Comparison of ENCODE assay signal across 1 cellular context in genomic region chr19:10566658-10567410, GRCh38.
TF ChIP-seq lines count a peak whose summit lies in the region.

No MANE protein-coding gene starts in this region.

TF ChIP-seq in GM12878, 131 proteins besides CTCF, POLR2A, EP300 and RAD21 (continues in another document):
- TF ChIP-seq ZBTB11 (CRISPR knock-in tag; IDR thresholded peaks at IDR 0.05) (no peak), WRNIP1 (IDR thresholded peaks at IDR 0.05; ENCODE audit: borderline replicate concordance, low read depth, low read length) (no peak), CHD1 (IDR thresholded peaks at IDR 0.05; ENCODE audit: low read depth, low read length) (no peak), ZNF592 (IDR thresholded peaks at IDR 0.05) (no peak), RELA (IDR thresholded peaks at IDR 0.05; ENCODE audit: borderline replicate concordance, partially characterized antibody) (no peak), EED (IDR thresholded peaks at IDR 0.05; ENCODE audit: low read depth) (no peak), TCF7 (IDR thresholded peaks at IDR 0.05; ENCODE audit: borderline replicate concordance) (no peak), USF1 (IDR thresholded peaks at IDR 0.05; ENCODE audit: borderline replicate concordance, extremely low read length, insufficient read depth, low read depth, low read length) (no peak), HSF1 (IDR thresholded peaks at IDR 0.05; ENCODE audit: low read depth, low read length) (no peak), NFIC (IDR thresholded peaks at IDR 0.05; ENCODE audit: low read depth, low read length) (no peak), FOXM1 (IDR thresholded peaks at IDR 0.05; ENCODE audit: low read depth, low read length) (no peak), RB1 (IDR thresholded peaks at IDR 0.05; ENCODE audit: borderline replicate concordance) (no peak), STAT3 (IDR thresholded peaks at IDR 0.05; ENCODE audit: low read depth, low read length) (no peak), FOS (IDR thresholded peaks at IDR 0.05; ENCODE audit: borderline replicate concordance, extremely low read depth, insufficient read length) (no peak), PRDM15 (CRISPR knock-in tag; IDR thresholded peaks at IDR 0.05) (no peak), ZNF384 (IDR thresholded peaks at IDR 0.05; ENCODE audit: borderline replicate concordance, low read depth, low read length) (no peak), CHD2 (IDR thresholded peaks at IDR 0.05; ENCODE audit: borderline replicate concordance, low read depth, low read length) (no peak), MYC (IDR thresholded peaks at IDR 0.05; ENCODE audit: insufficient read depth, insufficient read length, insufficient replicate concordance, low read length, severe bottlenecking) (no peak), MLLT1 (IDR thresholded peaks at IDR 0.05) (peak; percentile 73), PAX5 (IDR thresholded peaks at IDR 0.05; ENCODE audit: borderline replicate concordance, low read depth, low read length) (no peak)
- TF ChIP-seq, protein P1, sequence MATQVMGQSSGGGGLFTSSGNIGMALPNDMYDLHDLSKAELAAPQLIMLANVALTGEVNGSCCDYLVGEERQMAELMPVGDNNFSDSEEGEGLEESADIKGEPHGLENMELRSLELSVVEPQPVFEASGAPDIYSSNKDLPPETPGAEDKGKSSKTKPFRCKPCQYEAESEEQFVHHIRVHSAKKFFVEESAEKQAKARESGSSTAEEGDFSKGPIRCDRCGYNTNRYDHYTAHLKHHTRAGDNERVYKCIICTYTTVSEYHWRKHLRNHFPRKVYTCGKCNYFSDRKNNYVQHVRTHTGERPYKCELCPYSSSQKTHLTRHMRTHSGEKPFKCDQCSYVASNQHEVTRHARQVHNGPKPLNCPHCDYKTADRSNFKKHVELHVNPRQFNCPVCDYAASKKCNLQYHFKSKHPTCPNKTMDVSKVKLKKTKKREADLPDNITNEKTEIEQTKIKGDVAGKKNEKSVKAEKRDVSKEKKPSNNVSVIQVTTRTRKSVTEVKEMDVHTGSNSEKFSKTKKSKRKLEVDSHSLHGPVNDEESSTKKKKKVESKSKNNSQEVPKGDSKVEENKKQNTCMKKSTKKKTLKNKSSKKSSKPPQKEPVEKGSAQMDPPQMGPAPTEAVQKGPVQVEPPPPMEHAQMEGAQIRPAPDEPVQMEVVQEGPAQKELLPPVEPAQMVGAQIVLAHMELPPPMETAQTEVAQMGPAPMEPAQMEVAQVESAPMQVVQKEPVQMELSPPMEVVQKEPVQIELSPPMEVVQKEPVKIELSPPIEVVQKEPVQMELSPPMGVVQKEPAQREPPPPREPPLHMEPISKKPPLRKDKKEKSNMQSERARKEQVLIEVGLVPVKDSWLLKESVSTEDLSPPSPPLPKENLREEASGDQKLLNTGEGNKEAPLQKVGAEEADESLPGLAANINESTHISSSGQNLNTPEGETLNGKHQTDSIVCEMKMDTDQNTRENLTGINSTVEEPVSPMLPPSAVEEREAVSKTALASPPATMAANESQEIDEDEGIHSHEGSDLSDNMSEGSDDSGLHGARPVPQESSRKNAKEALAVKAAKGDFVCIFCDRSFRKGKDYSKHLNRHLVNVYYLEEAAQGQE (IDR thresholded peaks at IDR 0.05; ENCODE audit: low read depth, low read length), result no peak
- TF ChIP-seq, protein P2, sequence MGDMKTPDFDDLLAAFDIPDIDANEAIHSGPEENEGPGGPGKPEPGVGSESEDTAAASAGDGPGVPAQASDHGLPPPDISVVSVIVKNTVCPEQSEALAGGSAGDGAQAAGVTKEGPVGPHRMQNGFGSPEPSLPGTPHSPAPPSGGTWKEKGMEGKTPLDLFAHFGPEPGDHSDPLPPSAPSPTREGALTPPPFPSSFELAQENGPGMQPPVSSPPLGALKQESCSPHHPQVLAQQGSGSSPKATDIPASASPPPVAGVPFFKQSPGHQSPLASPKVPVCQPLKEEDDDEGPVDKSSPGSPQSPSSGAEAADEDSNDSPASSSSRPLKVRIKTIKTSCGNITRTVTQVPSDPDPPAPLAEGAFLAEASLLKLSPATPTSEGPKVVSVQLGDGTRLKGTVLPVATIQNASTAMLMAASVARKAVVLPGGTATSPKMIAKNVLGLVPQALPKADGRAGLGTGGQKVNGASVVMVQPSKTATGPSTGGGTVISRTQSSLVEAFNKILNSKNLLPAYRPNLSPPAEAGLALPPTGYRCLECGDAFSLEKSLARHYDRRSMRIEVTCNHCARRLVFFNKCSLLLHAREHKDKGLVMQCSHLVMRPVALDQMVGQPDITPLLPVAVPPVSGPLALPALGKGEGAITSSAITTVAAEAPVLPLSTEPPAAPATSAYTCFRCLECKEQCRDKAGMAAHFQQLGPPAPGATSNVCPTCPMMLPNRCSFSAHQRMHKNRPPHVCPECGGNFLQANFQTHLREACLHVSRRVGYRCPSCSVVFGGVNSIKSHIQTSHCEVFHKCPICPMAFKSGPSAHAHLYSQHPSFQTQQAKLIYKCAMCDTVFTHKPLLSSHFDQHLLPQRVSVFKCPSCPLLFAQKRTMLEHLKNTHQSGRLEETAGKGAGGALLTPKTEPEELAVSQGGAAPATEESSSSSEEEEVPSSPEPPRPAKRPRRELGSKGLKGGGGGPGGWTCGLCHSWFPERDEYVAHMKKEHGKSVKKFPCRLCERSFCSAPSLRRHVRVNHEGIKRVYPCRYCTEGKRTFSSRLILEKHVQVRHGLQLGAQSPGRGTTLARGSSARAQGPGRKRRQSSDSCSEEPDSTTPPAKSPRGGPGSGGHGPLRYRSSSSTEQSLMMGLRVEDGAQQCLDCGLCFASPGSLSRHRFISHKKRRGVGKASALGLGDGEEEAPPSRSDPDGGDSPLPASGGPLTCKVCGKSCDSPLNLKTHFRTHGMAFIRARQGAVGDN (IDR thresholded peaks at IDR 0.05), result 0 out of 2 replicates have a peak, but pooled peaks have one; percentile 9
- TF ChIP-seq, protein P3, sequence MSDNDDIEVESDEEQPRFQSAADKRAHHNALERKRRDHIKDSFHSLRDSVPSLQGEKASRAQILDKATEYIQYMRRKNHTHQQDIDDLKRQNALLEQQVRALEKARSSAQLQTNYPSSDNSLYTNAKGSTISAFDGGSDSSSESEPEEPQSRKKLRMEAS (IDR thresholded peaks at IDR 0.05; ENCODE audit: low read depth, low read length), result no peak
- TF ChIP-seq, protein P4, sequence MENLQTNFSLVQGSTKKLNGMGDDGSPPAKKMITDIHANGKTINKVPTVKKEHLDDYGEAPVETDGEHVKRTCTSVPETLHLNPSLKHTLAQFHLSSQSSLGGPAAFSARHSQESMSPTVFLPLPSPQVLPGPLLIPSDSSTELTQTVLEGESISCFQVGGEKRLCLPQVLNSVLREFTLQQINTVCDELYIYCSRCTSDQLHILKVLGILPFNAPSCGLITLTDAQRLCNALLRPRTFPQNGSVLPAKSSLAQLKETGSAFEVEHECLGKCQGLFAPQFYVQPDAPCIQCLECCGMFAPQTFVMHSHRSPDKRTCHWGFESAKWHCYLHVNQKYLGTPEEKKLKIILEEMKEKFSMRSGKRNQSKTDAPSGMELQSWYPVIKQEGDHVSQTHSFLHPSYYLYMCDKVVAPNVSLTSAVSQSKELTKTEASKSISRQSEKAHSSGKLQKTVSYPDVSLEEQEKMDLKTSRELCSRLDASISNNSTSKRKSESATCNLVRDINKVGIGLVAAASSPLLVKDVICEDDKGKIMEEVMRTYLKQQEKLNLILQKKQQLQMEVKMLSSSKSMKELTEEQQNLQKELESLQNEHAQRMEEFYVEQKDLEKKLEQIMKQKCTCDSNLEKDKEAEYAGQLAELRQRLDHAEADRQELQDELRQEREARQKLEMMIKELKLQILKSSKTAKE (IDR thresholded peaks at IDR 0.05; ENCODE audit: low read depth, poor library complexity, severe bottlenecking), result no peak
